ENCODE assay signal across 1 cellular context in the genomic region with DNA sequence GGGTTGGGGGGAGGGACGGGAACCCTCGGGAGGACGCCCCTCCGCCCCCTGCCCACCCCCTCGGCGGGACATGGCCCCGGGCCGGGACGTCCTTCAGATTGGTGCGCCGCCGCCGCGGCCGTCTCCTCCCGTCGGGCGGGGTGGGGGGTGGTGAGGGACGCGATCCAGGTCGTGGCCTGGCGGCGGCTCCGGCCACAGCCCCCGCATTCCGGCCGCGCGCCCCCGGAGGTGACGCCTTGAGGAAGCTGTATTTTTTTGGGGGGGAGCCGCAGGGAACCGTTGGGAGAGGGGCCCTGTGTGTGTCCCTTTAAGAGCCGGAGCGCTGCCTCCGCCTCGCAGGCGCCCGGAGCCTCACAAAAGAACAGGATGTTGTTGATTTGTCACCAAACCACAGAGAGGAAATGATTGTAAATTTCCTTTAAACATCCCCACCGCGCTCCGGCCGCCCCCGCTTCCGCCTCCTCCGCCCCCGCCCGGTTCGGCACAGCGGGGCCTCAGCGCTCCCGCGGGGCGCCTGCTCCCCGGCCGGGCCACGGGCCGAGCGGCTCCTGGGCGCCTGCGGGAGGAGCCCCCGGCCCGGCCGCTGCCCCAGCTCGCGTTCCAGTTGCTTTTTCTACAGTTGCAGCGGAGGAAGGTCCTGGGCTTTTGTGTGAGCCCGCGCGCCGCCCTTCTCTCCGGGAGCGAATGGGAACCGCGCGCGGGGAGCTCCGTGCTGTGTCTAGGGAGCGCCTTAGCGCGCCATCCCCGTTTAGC.
TF ChIP-seq lines count a peak whose summit lies in the region.

No MANE protein-coding gene starts in this region.

TF ChIP-seq in HEK293, 187 proteins besides CTCF, POLR2A, EP300 and RAD21 (continued from another document and continues in another):
- TF ChIP-seq ZNF843 (tag by site-specific recombination; IDR thresholded peaks at IDR 0.05) (peak; percentile 71), BCL11B (tag by site-specific recombination; IDR thresholded peaks at IDR 0.05; ENCODE audit: low read depth) (no peak), ELK4 (IDR thresholded peaks at IDR 0.05; ENCODE audit: borderline replicate concordance, low read depth, low read length) (no peak; the same call in 1 of the 2 replicates), ZNF302 (tag by site-specific recombination; IDR thresholded peaks at IDR 0.05; ENCODE audit: low read depth) (no peak), ZIC2 (tag by site-specific recombination; IDR thresholded peaks at IDR 0.05) (peak; percentile 47; the same call in 1 of the 2 replicates), ZSCAN30 (tag by site-specific recombination; IDR thresholded peaks at IDR 0.05) (peak; percentile 3; the same call in 1 of the 2 replicates), ZNF416 (tag by site-specific recombination; IDR thresholded peaks at IDR 0.05) (no peak), INSM2 (tag by site-specific recombination; IDR thresholded peaks at IDR 0.05) (no peak), ZSCAN18 (tag by site-specific recombination; IDR thresholded peaks at IDR 0.05) (no peak), ZNF513 (tag by site-specific recombination; IDR thresholded peaks at IDR 0.05) (no peak), ZNF830 (tag by site-specific recombination; IDR thresholded peaks at IDR 0.05; ENCODE audit: low read depth) (no peak), ZNF449 (tag by site-specific recombination; IDR thresholded peaks at IDR 0.05) (peak; percentile 15; the same call in 1 of the 2 replicates), ZNF391 (tag by site-specific recombination; IDR thresholded peaks at IDR 0.05; ENCODE audit: borderline replicate concordance, low read depth) (no peak), ZNF214 (tag by site-specific recombination; IDR thresholded peaks at IDR 0.05; ENCODE audit: borderline replicate concordance) (no peak), ZNF670 (tag by site-specific recombination; IDR thresholded peaks at IDR 0.05; ENCODE audit: low read depth) (no peak), MYNN (tag by site-specific recombination; IDR thresholded peaks at IDR 0.05; ENCODE audit: borderline replicate concordance) (no peak), HOXC10 (CRISPR knock-in tag; IDR thresholded peaks at IDR 0.05) (no peak), ZNF529 (tag by site-specific recombination; IDR thresholded peaks at IDR 0.05; ENCODE audit: insufficient replicate concordance) (no peak), ZNF626 (tag by site-specific recombination; IDR thresholded peaks at IDR 0.05) (no peak), ZBTB48 (tag by site-specific recombination; IDR thresholded peaks at IDR 0.05) (peak; percentile 77; the same call in 1 of the 2 replicates), OVOL3 (tag by site-specific recombination; IDR thresholded peaks at IDR 0.05) (no peak), ZNF2 (tag by site-specific recombination; IDR thresholded peaks at IDR 0.05) (no peak), ZSCAN23 (tag by site-specific recombination; IDR thresholded peaks at IDR 0.05) (no peak), ZNF555 (tag by site-specific recombination; conservative IDR thresholded peaks at IDR 0.05) (no peak), ZBTB10 (tag by site-specific recombination; IDR thresholded peaks at IDR 0.05) (no peak), YY1 (tag by site-specific recombination; IDR thresholded peaks at IDR 0.05) (no peak; the same call in 1 of the 2 replicates), ZNF514 (tag by site-specific recombination; IDR thresholded peaks at IDR 0.05) (no peak), ZNF335 (tag by site-specific recombination; conservative IDR thresholded peaks at IDR 0.05) (peak; percentile 33; the same call in 1 of the 2 replicates), ZEB2 (tag by site-specific recombination; IDR thresholded peaks at IDR 0.05) (no peak; the same call in 1 of the 2 replicates)
- TF ChIP-seq, protein P1, sequence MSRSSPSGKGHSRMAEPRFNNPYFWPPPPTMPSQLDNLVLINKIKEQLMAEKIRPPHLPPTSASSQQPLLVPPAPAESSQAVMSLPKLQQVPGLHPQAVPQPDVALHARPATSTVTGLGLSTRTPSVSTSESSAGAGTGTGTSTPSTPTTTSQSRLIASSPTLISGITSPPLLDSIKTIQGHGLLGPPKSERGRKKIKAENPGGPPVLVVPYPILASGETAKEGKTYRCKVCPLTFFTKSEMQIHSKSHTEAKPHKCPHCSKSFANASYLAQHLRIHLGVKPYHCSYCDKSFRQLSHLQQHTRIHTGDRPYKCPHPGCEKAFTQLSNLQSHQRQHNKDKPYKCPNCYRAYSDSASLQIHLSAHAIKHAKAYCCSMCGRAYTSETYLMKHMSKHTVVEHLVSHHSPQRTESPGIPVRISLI (tag by site-specific recombination; IDR thresholded peaks at IDR 0.05): no peak
- TF ChIP-seq, protein P2, sequence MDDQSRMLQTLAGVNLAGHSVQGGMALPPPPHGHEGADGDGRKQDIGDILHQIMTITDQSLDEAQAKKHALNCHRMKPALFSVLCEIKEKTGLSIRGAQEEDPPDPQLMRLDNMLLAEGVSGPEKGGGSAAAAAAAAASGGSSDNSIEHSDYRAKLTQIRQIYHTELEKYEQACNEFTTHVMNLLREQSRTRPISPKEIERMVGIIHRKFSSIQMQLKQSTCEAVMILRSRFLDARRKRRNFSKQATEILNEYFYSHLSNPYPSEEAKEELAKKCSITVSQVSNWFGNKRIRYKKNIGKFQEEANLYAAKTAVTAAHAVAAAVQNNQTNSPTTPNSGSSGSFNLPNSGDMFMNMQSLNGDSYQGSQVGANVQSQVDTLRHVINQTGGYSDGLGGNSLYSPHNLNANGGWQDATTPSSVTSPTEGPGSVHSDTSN (CRISPR knock-in tag; IDR thresholded peaks at IDR 0.05): no peak
- TF ChIP-seq, protein P3, sequence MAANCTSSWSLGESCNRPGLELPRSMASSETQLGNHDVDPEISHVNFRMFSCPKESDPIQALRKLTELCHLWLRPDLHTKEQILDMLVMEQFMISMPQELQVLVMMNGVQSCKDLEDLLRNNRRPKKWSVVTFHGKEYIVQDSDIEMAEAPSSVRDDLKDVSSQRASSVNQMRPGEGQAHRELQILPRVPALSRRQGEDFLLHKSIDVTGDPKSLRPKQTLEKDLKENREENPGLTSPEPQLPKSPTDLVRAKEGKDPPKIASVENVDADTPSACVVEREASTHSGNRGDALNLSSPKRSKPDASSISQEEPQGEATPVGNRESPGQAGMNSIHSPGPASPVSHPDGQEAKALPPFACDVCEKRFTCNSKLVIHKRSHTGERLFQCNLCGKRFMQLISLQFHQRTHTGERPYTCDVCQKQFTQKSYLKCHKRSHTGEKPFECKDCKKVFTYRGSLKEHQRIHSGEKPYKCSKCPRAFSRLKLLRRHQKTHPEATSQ (tag by site-specific recombination; IDR thresholded peaks at IDR 0.05): no peak
- TF ChIP-seq, protein P4, sequence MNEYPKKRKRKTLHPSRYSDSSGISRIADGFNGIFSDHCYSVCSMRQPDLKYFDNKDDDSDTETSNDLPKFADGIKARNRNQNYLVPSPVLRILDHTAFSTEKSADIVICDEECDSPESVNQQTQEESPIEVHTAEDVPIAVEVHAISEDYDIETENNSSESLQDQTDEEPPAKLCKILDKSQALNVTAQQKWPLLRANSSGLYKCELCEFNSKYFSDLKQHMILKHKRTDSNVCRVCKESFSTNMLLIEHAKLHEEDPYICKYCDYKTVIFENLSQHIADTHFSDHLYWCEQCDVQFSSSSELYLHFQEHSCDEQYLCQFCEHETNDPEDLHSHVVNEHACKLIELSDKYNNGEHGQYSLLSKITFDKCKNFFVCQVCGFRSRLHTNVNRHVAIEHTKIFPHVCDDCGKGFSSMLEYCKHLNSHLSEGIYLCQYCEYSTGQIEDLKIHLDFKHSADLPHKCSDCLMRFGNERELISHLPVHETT (tag by site-specific recombination; IDR thresholded peaks at IDR 0.05): no peak
- TF ChIP-seq, protein P5, sequence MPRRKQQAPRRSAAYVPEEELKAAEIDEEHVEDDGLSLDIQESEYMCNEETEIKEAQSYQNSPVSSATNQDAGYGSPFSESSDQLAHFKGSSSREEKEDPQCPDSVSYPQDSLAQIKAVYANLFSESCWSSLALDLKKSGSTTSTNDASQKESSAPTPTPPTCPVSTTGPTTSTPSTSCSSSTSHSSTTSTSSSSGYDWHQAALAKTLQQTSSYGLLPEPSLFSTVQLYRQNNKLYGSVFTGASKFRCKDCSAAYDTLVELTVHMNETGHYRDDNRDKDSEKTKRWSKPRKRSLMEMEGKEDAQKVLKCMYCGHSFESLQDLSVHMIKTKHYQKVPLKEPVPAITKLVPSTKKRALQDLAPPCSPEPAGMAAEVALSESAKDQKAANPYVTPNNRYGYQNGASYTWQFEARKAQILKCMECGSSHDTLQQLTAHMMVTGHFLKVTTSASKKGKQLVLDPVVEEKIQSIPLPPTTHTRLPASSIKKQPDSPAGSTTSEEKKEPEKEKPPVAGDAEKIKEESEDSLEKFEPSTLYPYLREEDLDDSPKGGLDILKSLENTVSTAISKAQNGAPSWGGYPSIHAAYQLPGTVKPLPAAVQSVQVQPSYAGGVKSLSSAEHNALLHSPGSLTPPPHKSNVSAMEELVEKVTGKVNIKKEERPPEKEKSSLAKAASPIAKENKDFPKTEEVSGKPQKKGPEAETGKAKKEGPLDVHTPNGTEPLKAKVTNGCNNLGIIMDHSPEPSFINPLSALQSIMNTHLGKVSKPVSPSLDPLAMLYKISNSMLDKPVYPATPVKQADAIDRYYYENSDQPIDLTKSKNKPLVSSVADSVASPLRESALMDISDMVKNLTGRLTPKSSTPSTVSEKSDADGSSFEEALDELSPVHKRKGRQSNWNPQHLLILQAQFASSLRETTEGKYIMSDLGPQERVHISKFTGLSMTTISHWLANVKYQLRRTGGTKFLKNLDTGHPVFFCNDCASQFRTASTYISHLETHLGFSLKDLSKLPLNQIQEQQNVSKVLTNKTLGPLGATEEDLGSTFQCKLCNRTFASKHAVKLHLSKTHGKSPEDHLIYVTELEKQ (tag by site-specific recombination; IDR thresholded peaks at IDR 0.05; ENCODE audit: borderline replicate concordance): no peak; the same call in 1 of the 2 replicates
